ENCODE assay signal across 2 cellular contexts in genomic region chr5:102782245-102782872, GRCh38.
A peak's percentile ranks its signal among the peaks of the same experiment; 100 is the strongest.
TF ChIP-seq lines count a peak whose summit lies in the region.

No MANE protein-coding gene starts in this region.

TF ChIP-seq in HEK293T, 16 proteins besides CTCF, POLR2A, EP300 and RAD21:
- peak; percentile 83 for TF ChIP-seq PKNOX1 (IDR thresholded peaks at IDR 0.05)
- TF ChIP-seq LEF1 (IDR thresholded peaks at IDR 0.05; ENCODE audit: borderline replicate concordance) = no peak
- TF ChIP-seq SUZ12 (IDR thresholded peaks at IDR 0.05) = no peak
- TF ChIP-seq FOXK2 (IDR thresholded peaks at IDR 0.05) = no peak
- TF ChIP-seq ARNT (IDR thresholded peaks at IDR 0.05) = no peak
- no peak for TF ChIP-seq FOXM1 (IDR thresholded peaks at IDR 0.05; ENCODE audit: borderline replicate concordance)
TF ChIP-seq in HEK293T: peak in this region for 1.

TF ChIP-seq in GM12878, 131 proteins besides CTCF, POLR2A, EP300 and RAD21:
- peak; percentile 45; the same call in 1 of the 2 replicates for TF ChIP-seq PKNOX1 (IDR thresholded peaks at IDR 0.05)
- TF ChIP-seq FOXK2 (IDR thresholded peaks at IDR 0.05) = no peak
